In the genomic region with DNA sequence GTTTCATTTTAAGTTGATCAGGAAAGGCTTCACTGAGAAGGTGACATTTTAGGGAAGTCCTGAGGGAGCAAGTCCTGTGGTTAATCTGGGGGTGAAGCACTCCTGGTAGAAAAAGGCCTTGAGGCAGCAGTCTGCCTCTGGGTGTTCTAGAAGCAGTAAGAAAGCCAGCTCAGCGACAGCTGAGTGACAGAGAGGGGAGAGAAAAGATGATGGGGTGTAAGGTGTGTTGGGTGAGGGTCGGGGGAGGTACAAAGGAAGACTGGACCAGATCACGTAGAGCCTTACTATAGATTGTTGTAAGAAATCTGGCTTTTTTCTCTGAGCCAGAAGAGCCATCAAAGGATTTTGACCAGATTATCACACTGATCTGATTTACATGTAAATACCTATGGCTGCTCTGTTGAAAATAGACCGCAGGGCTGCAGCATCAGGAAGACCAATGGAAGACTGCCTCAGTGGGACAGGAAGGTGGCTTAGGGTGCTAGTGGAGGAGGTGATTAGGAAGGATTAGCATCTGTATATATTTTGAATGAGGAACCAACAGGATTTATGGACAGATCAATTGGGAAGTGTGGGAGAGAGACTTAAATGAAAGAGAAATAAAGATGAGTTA, we compare ENCODE assay signal across 26 cellular contexts.
"Had no signal": no experiment of that assay in that cellular context is flagged by ENCODE, and none has a peak within 500 bp of the region (broad histone marks: within the 10 kb centered on the region; RNA-seq: fewer than 3 reads in every experiment).

No MANE protein-coding gene starts in this region.

- H3K4me3 Mint-ChIP-seq: activated CD4-positive, alpha-beta memory T cell treated with anti-CD3 and anti-CD28 coated beads, Interleukin-2, amount 10 ng/mL, durations not matched to agents 7 days and 5 days; activated naive CD8-positive, alpha-beta T cell; activated T-cell treated with anti-CD3 and anti-CD28 coated beads, Interleukin-2, amount 50 U/mL, for 4 hours; natural killer cell; stimulated activated effector memory CD8-positive, alpha-beta T cell treated with anti-CD3 and anti-CD28 coated beads, Interleukin-12 subunit alpha, Interleukin-12 subunit beta, amount 100 ng/mL, for 72 hours; stimulated activated naive CD8-positive, alpha-beta T cell treated with anti-CD3 and anti-CD28 coated beads, Interleukin-15, amount 100 ng/mL, for 72 hours; T-helper 17 cell had no signal

- H3K27me3 ChIP-seq: esophagus squamous epithelium, pancreas, sigmoid colon, thyroid gland had no signal

- H3K9me3 ChIP-seq: esophagus squamous epithelium, sigmoid colon, thyroid gland had no signal

- H3K27ac Mint-ChIP-seq: activated CD4-positive, alpha-beta memory T cell treated with anti-CD3 and anti-CD28 coated beads, Interleukin-2, amount 10 ng/mL, durations not matched to agents 7 days and 5 days; activated naive CD8-positive, alpha-beta T cell; activated T-helper 2 cell treated with anti-CD3 and anti-CD28 coated beads, Interferon-gamma antibody, Interleukin-2, Interleukin-4, amounts not matched to agents 10 μg/mL and 5 μg/mL and 100 μg/mL, durations not matched to agents 14 hours and 24 hours and 36 hours; natural killer cell; stimulated activated effector memory CD8-positive, alpha-beta T cell treated with anti-CD3 and anti-CD28 coated beads, Interleukin-12 subunit alpha, Interleukin-12 subunit beta, amount 100 ng/mL, for 72 hours; stimulated activated naive CD8-positive, alpha-beta T cell treated with anti-CD3 and anti-CD28 coated beads, Interleukin-15, amount 100 ng/mL, for 72 hours; T-helper 17 cell had no signal

- H3K4me3 ChIP-seq: esophagus squamous epithelium, left ventricle myocardium inferior, lung, pancreas, psoas muscle, sigmoid colon, thyroid gland had no signal

- DNase-seq: activated CD4-positive, alpha-beta memory T cell treated with anti-CD3 and anti-CD28 coated beads, Interleukin-2, amount 10 ng/mL, durations not matched to agents 7 days and 5 days; activated CD4-positive, alpha-beta T cell treated with anti-CD3 and anti-CD28 coated beads for 4 hours; activated CD4-positive, CD25-positive, alpha-beta regulatory T cell; activated CD8-positive, alpha-beta memory T cell treated with anti-CD3 and anti-CD28 coated beads, Interleukin-2, amount 50 U/mL, for 48 hours; activated T-cell treated with anti-CD3 and anti-CD28 coated beads, Interleukin-2, amount 50 U/mL, for 4 hours; anterior cingulate cortex; dermis blood vessel endothelial cell; effector CD4-positive, alpha-beta T cell; esophagus squamous epithelium; foreskin melanocyte; left ventricle myocardium inferior; mesendoderm; natural killer cell; pancreas; psoas muscle; sigmoid colon; small intestine; stimulated activated CD4-positive, alpha-beta T cell treated with anti-CD3 and anti-CD28 coated beads, Interleukin-4, amount 100 ng/mL, for 24 hours; stimulated activated naive CD8-positive, alpha-beta T cell treated with anti-CD3 and anti-CD28 coated beads, Interleukin-15, amount 100 ng/mL, for 72 hours; T-helper 17 cell; T1000; thyroid gland had no signal

- H3K36me3 Mint-ChIP-seq: activated naive CD8-positive, alpha-beta T cell; natural killer cell; stimulated activated effector memory CD8-positive, alpha-beta T cell treated with anti-CD3 and anti-CD28 coated beads, Interleukin-12 subunit alpha, Interleukin-12 subunit beta, amount 100 ng/mL, for 72 hours had no signal

- H3K4me1 ChIP-seq: esophagus squamous epithelium, left ventricle myocardium inferior, pancreas, psoas muscle, sigmoid colon had no signal

- H3K27me3 Mint-ChIP-seq: activated CD4-positive, alpha-beta memory T cell treated with anti-CD3 and anti-CD28 coated beads, Interleukin-2, amount 10 ng/mL, durations not matched to agents 7 days and 5 days; activated naive CD8-positive, alpha-beta T cell; stimulated activated naive CD8-positive, alpha-beta T cell treated with anti-CD3 and anti-CD28 coated beads, Interleukin-15, amount 100 ng/mL, for 72 hours; T-helper 17 cell had no signal

- H3K9me3 Mint-ChIP-seq: activated T-helper 2 cell treated with anti-CD3 and anti-CD28 coated beads, Interferon-gamma antibody, Interleukin-2, Interleukin-4, amounts not matched to agents 10 μg/mL and 5 μg/mL and 100 μg/mL, durations not matched to agents 14 hours and 24 hours and 36 hours; natural killer cell; stimulated activated effector memory CD8-positive, alpha-beta T cell treated with anti-CD3 and anti-CD28 coated beads, Interleukin-12 subunit alpha, Interleukin-12 subunit beta, amount 100 ng/mL, for 72 hours; stimulated activated naive CD8-positive, alpha-beta T cell treated with anti-CD3 and anti-CD28 coated beads, Interleukin-15, amount 100 ng/mL, for 72 hours had no signal

- ATAC-seq: activated T-cell treated with anti-CD3 and anti-CD28 coated beads, Interleukin-2, amount 50 U/mL, for 4 hours; natural killer cell; pancreas; psoas muscle; stimulated activated effector memory CD8-positive, alpha-beta T cell treated with anti-CD3 and anti-CD28 coated beads, Interleukin-12 subunit alpha, Interleukin-12 subunit beta, amount 100 ng/mL, for 72 hours; stimulated activated naive CD8-positive, alpha-beta T cell treated with anti-CD3 and anti-CD28 coated beads, Interleukin-15, amount 100 ng/mL, for 72 hours; T-helper 17 cell had no signal

- H3K27ac ChIP-seq: esophagus squamous epithelium, left ventricle myocardium inferior, pancreas, psoas muscle, sigmoid colon, thyroid gland had no signal

- H3K36me3 ChIP-seq: esophagus squamous epithelium, left ventricle myocardium inferior, pancreas, sigmoid colon, thyroid gland had no signal
